16 cellular contexts compared by ENCODE assay signal in genomic region chr1:166988976-166989515, GRCh38. TPM values are rescaled to one million over a fixed set of nuclear protein-coding genes. Genes with fewer than 3 reads are reported as not detected.
DNase-seq lines count a peak whose midpoint lies in the region; ATAC-seq, FAIRE-seq and TF ChIP-seq lines count a peak whose summit lies in the region.
"Had no signal": no experiment of that assay in that cellular context is flagged by ENCODE, and none has a peak within 500 bp of the region (broad histone marks: within the 10 kb centered on the region; RNA-seq: fewer than 3 reads in every experiment).

Gene MAEL (plus strand): TSS chr1:166989280. CDS start chr1:166989353, 73 bp downstream.

- H3K79me1 ChIP-seq in H1 (ENCODE audit: low read depth, low read length), result no peaks in the 10 kb centered on the region

- no peak within 1 kb of the TSS for H4K8ac ChIP-seq in H1 (ENCODE audit: extremely low read depth, insufficient read depth, low read length)

- TF ChIP-seq EP300 in Ishikawa (IDR thresholded peaks at IDR 0.05; ENCODE audit: borderline replicate concordance) (no peak), H1 (IDR thresholded peaks at IDR 0.05; ENCODE audit: borderline replicate concordance in 1 of 2, low read depth in 2 of 2, low read length in 2 of 2) (no peak)

- no peak for ATAC-seq in right cardiac atrium
- no peak for ATAC-seq in left ventricle myocardium superior

- no peak within 1 kb of the TSS for H2BK20ac ChIP-seq in H1 (ENCODE audit: low read length)

- H3K36me3 Mint-ChIP-seq in immature natural killer cell, result no peaks in the 10 kb centered on the region
- H3K36me3 Mint-ChIP-seq: CD4-positive, CD25-positive, alpha-beta regulatory T cell had no signal

- H3K36me3 ChIP-seq in H1 (ENCODE audit: control insufficient read depth in 2 of 4, insufficient read depth in 4 of 4, low read length in 3 of 4) (no peaks in the 10 kb centered on the region), testis (ENCODE audit: low read depth, missing control alignments) (no peaks in the 10 kb centered on the region)
- H3K36me3 ChIP-seq: BLaER1 treated with 17β-estradiol and CSF1 and Interleukin-3, amounts not matched to agents 10 nM and 100 nM had no signal

- TF ChIP-seq RAD21 in Ishikawa (IDR thresholded peaks at IDR 0.05; ENCODE audit: low read depth), result no peak
- no peak for TF ChIP-seq RAD21 in H1 (IDR thresholded peaks at IDR 0.05 in 1 of 2, conservative IDR thresholded peaks at IDR 0.05 in 1 of 2; ENCODE audit: low read depth in 2 of 2, low read length in 2 of 2)

- no peak within 1 kb of the TSS for H3K56ac ChIP-seq in H1 (replicated peaks; ENCODE audit: insufficient read length, low read depth, low read length)

- H3K9me3 Mint-ChIP-seq in immature natural killer cell, result no peaks in the 10 kb centered on the region

- 88% methylated on average over 45 of the region's 45 CpGs for WGBS in right cardiac atrium
- 93% methylated on average over 45 of the region's 45 CpGs; no CpG with 5 or more reads in 1 of the 2 experiments for WGBS in H1 (ENCODE audit: extremely low coverage in 1 of 2, insufficient coverage in 1 of 2, insufficient read length in 1 of 2, insufficient replicate concordance in 2 of 2, low coverage in 1 of 2, low lambda C conversion rate in 2 of 2, missing lambda C conversion rate in 1 of 2), 2 experiments
- WGBS in testis, 2 donors, result 75 to 78% methylated on average over 32 to 45 of the region's 45 CpGs

- TF ChIP-seq POLR2A in H1 (IDR thresholded peaks at IDR 0.05; ENCODE audit: control extremely low read depth in 1 of 2, low read depth in 2 of 2, low read length in 2 of 2), result no peak
- TF ChIP-seq POLR2A in testis (IDR thresholded peaks at IDR 0.05), result no peak

- H2AK5ac ChIP-seq in H1 (ENCODE audit: low read depth, low read length), result no peak within 1 kb of the TSS

- H3K9me3 ChIP-seq in right cardiac atrium (ENCODE audit: control insufficient read depth, low read length) (no peaks in the 10 kb centered on the region), H1 (ENCODE audit: insufficient read depth in 2 of 2, low read depth in 1 of 2, low read length in 1 of 2) (no peaks in the 10 kb centered on the region), testis (no peaks in the 10 kb centered on the region)

- H3K27ac ChIP-seq in right cardiac atrium (ENCODE audit: low read length) (no peak within 1 kb of the TSS), H1 (ENCODE audit: low read depth, low read length) (no peak within 1 kb of the TSS), testis (peak within 1 kb of the TSS; percentile 21 to 73)
- H3K27ac ChIP-seq: BLaER1 treated with 17β-estradiol and CSF1 and Interleukin-3, amounts not matched to agents 10 nM and 100 nM had no signal

- H3K23me2 ChIP-seq in H1 (ENCODE audit: low read depth, low read length), result no peaks in the 10 kb centered on the region

- H3K9ac ChIP-seq in H1 (replicated peaks in 1 of 4; ENCODE audit: extremely low read depth in 1 of 4, low read depth in 3 of 4, low read length in 3 of 4), result no peak within 1 kb of the TSS
- H3K9ac ChIP-seq: BLaER1 treated with 17β-estradiol and CSF1 and Interleukin-3, amounts not matched to agents 10 nM and 100 nM had no signal

- no peak within 1 kb of the TSS for H2BK5ac ChIP-seq in H1 (ENCODE audit: low read depth, low read length)

- H3K23ac ChIP-seq in H1 (ENCODE audit: insufficient read length), result no peak within 1 kb of the TSS

- no peak within 1 kb of the TSS for H4K5ac ChIP-seq in H1 (ENCODE audit: insufficient read length, low read depth, low read length)

- peak within 1 kb of the TSS; percentile 53; the same call in 1 of the 2 replicates for H2BK12ac ChIP-seq in H1 (ENCODE audit: low read depth, low read length)

- no peak within 1 kb of the TSS for H3K4me2 ChIP-seq in H1 (ENCODE audit: insufficient read depth in 1 of 2, low read depth in 2 of 2, low read length in 2 of 2)
- H3K4me2 ChIP-seq: BLaER1 treated with 17β-estradiol and CSF1 and Interleukin-3, amounts not matched to agents 10 nM and 100 nM had no signal

- CTCF ChIA-PET in H1 (lab: Charles Lee; ENCODE audit: partially characterized antibody), result interaction anchor here (1.3 kb wide), 1 partner anchor 65 kb away, joined by 6 read pairs; no protein-coding TSS in a partner anchor

- H3K27me3 Mint-ChIP-seq in immature natural killer cell (ENCODE audit: low read depth in 3 of 3), result peaks cover 0 to 10% (median 2%) of the 10 kb centered on the region in 3 donors

- no peak within 1 kb of the TSS for H3K4me3 Mint-ChIP-seq in immature natural killer cell
- H3K4me3 Mint-ChIP-seq: CD4-positive, CD25-positive, alpha-beta regulatory T cell had no signal

- POLR2A ChIA-PET in H1 (lab: Charles Lee; ENCODE audit: partially characterized antibody), result no interaction called here

- H2AFZ ChIP-seq in H1 (ENCODE audit: low read length), result 0 out of 2 replicates have a peak within 1 kb of the TSS, but pooled peaks have one; percentile 58

- H2BK15ac ChIP-seq in H1 (ENCODE audit: low read length), result no peak within 1 kb of the TSS

- no peak for FAIRE-seq in H1 (lab: Jason Lieb, UNC)
- FAIRE-seq: GM18507 had no signal

- TF ChIP-seq CTCF in H1 (IDR thresholded peaks at IDR 0.05; ENCODE audit: control extremely low read depth in 1 of 3, insufficient read depth in 1 of 3, low read depth in 1 of 3, low read length in 3 of 3), result no peak
- TF ChIP-seq CTCF in testis (IDR thresholded peaks at IDR 0.05), result no peak

- no peak within 1 kb of the TSS for H3K4ac ChIP-seq in H1 (replicated peaks; ENCODE audit: insufficient read length, low read depth, low read length)

- no peak within 1 kb of the TSS for H2BK120ac ChIP-seq in H1 (replicated peaks; ENCODE audit: low read depth, low read length)

- intact Hi-C loops in right cardiac atrium (cut with DNase I), result no loop called here
- intact Hi-C loops in left ventricle myocardium superior (cut with micrococcal nuclease), result no loop called here
- intact Hi-C loops in testis (cut with DNase I; ENCODE audit: low total_unique reads), result no loop called here

- H3K4me1 ChIP-seq in right cardiac atrium (ENCODE audit: control insufficient read depth, insufficient read depth, low read length), result no peaks in the 10 kb centered on the region
- no peaks in the 10 kb centered on the region for H3K4me1 ChIP-seq in H1 (replicated peaks in 1 of 4; ENCODE audit: control insufficient read depth in 3 of 4, insufficient read depth in 4 of 4, low read length in 3 of 4)
- H3K4me1 ChIP-seq in testis, result no peaks in the 10 kb centered on the region
- H3K4me1 ChIP-seq: BLaER1 treated with 17β-estradiol and CSF1 and Interleukin-3, amounts not matched to agents 10 nM and 100 nM had no signal

- H3K4me3 ChIP-seq in right cardiac atrium (ENCODE audit: low read length), result no peak within 1 kb of the TSS
- no peak within 1 kb of the TSS for H3K4me3 ChIP-seq in H1 (ENCODE audit: extremely low read depth in 1 of 4, insufficient read depth in 2 of 4, low read depth in 3 of 4, low read length in 4 of 4)
- H3K4me3 ChIP-seq in testis, result peak within 1 kb of the TSS; percentile 52 to 54
- H3K4me3 ChIP-seq: BLaER1 treated with 17β-estradiol and CSF1 and Interleukin-3, amounts not matched to agents 10 nM and 100 nM had no signal

- H3K14ac ChIP-seq in H1 (ENCODE audit: insufficient read length), result no peak within 1 kb of the TSS

- H3K27me3 ChIP-seq in right cardiac atrium (ENCODE audit: control insufficient read depth, insufficient read depth) (no peaks in the 10 kb centered on the region), H1 (replicated peaks in 1 of 4; ENCODE audit: control insufficient read depth in 3 of 4, extremely low read depth in 1 of 4, insufficient read depth in 3 of 4, low read length in 3 of 4) (no peaks in the 10 kb centered on the region; a peak in 1 of 7 replicates), testis (no peaks in the 10 kb centered on the region)
- H3K27me3 ChIP-seq: BLaER1 treated with 17β-estradiol and CSF1 and Interleukin-3, amounts not matched to agents 10 nM and 100 nM had no signal

- no peaks in the 10 kb centered on the region for H3K4me1 Mint-ChIP-seq in immature natural killer cell
- H3K4me1 Mint-ChIP-seq: CD4-positive, CD25-positive, alpha-beta regulatory T cell had no signal

- H4K20me1 ChIP-seq in H1 (replicated peaks in 1 of 2; ENCODE audit: control insufficient read depth in 1 of 2, insufficient read depth in 2 of 2, low read length in 2 of 2), result no peaks in the 10 kb centered on the region
- H4K20me1 ChIP-seq: BLaER1 treated with 17β-estradiol and CSF1 and Interleukin-3, amounts not matched to agents 10 nM and 100 nM had no signal

- no peaks in the 10 kb centered on the region for H3K79me2 ChIP-seq in H1 (ENCODE audit: control insufficient read depth in 1 of 2, insufficient read depth in 2 of 2, low read length in 2 of 2)

- H3K27ac Mint-ChIP-seq in immature natural killer cell, result no peak within 1 kb of the TSS
- H3K27ac Mint-ChIP-seq: CD4-positive, CD25-positive, alpha-beta regulatory T cell had no signal

- DNase-seq in right cardiac atrium (peak in 2 of 3 donors; percentile 34 to 46), left ventricle myocardium superior (no peak), H1 (ENCODE audit: low read depth in 1 of 2, low spot score in 2 of 2) (no peak), testis (peak; percentile 86), immature natural killer cell (no peak), NOMO-1 treated with DMSO at 0.1 percent for 48 hours (lab: John Stamatoyannopoulos, UW; ENCODE audit: unreplicated experiment) (no peak)
- no peak for DNase-seq in activated CD8-positive, alpha-beta memory T cell treated with anti-CD3 and anti-CD28 coated beads for 24 hours
- DNase-seq: 8988T; ACHN; CD4-positive, CD25-positive, alpha-beta regulatory T cell; DMS53 had no signal

- H3K18ac ChIP-seq in H1 (ENCODE audit: extremely low read depth, low read length), result no peak within 1 kb of the TSS; the same call in 1 of the 2 replicates

- no peak within 1 kb of the TSS for H4K91ac ChIP-seq in H1 (replicated peaks; ENCODE audit: insufficient read length, low read length)

TF ChIP-seq in Ishikawa, 13 proteins besides CTCF, POLR2A, EP300 and RAD21:
- TF ChIP-seq YY1 (IDR thresholded peaks at IDR 0.05; ENCODE audit: low read depth) (no peak), CEBPB (IDR thresholded peaks at IDR 0.05) (peak; percentile 49)
TF ChIP-seq in Ishikawa: peak in this region for 1.

TF ChIP-seq in H1, 55 proteins besides CTCF, POLR2A, EP300 and RAD21 (continues in another document):
- peak; percentile 92 for TF ChIP-seq CEBPB (IDR thresholded peaks at IDR 0.05; ENCODE audit: low read depth, low read length)

RNA-seq across cellular contexts. Expression of gene MAEL, which starts in this region (rescaled TPM):
- total RNA-seq in right cardiac atrium, result 1 to 10 TPM; 3.2 to 7.5 (median 5.2) TPM
- 3.9 TPM for polyA plus RNA-seq in right cardiac atrium
- total RNA-seq in left ventricle myocardium superior, result 0.87 TPM
- total RNA-seq in H1 (2021; fragmentation: NEBNext Ultra II Directional; extraction: Animal tissue kit (Norgen Biotek cat#: 25700)), result not detected in 2 replicates
- polyA plus RNA-seq in H1 (2011; rRNA removed), result 0.03 TPM in 1 of 2 replicates, not detected in the other
- 0.04 TPM for polyA plus RNA-seq in H1 (2011; cell fraction: cytosol; rRNA removed)
- polyA plus RNA-seq in H1 (2011; cell fraction: nucleus; rRNA removed), result 0.16 TPM
- polyA plus RNA-seq in H1 (2012, experiment 1 of 2), result 0.09 TPM in 1 of 4 replicates, not detected in the others
- polyA plus RNA-seq in H1 (2012, experiment 2 of 2), result not detected
- polyA plus RNA-seq in H1 (2013, experiment 1 of 2), result 0.12 TPM
- polyA plus RNA-seq in H1 (2013, experiment 2 of 2), result 0.17 TPM
- not detected in 2 replicates for polyA minus RNA-seq in H1 (2011; rRNA and poly(A)+ RNA removed)
- not detected for polyA minus RNA-seq in H1 (2011; cell fraction: cytosol; rRNA and poly(A)+ RNA removed)
- polyA minus RNA-seq in H1 (2011; cell fraction: nucleus; rRNA and poly(A)+ RNA removed), result not detected
- 100 to 1,000 TPM; 113 to 181 TPM for total RNA-seq in testis
- 333 TPM for polyA plus RNA-seq in testis (ENCODE audit: insufficient read depth, low read depth, low replicate concordance)
- not detected for polyA plus RNA-seq in immature natural killer cell
- total RNA-seq: CD4-positive, CD25-positive, alpha-beta regulatory T cell; H4; HT-29 had no signal

Comparison
In these comparisons a context has a peak if more than half of its experiments do, and no peak if none do; other contexts are left out.
1. RNA of gene MAEL (total RNA-seq): 113 to 181 TPM in testis; 3.2 to 7.5 TPM in right cardiac atrium, 0.87 TPM in left ventricle myocardium superior (single experiment) and not detected in H1; every median in the first group is over 10 times any median in the second.
2. RNA of gene MAEL (polyA plus RNA-seq): 333 TPM in testis (single experiment); 3.9 TPM in right cardiac atrium (single experiment), 0.03 to 0.17 TPM in H1 and not detected in immature natural killer cell; every median in the first group is over 10 times any median in the second.
3. DNase-seq: peak in right cardiac atrium (2 of 3) and testis (single experiment); none in left ventricle myocardium superior (single experiment), H1 (0 of 2), activated CD8-positive, alpha-beta memory T cell treated with anti-CD3 and anti-CD28 coated beads for 24 hours (single experiment), immature natural killer cell (0 of 3) and NOMO-1 treated with DMSO at 0.1 percent for 48 hours (single experiment).
4. H3K27ac ChIP-seq: peak in testis (2 of 2); none in right cardiac atrium (single experiment) and H1 (single experiment).
5. H3K4me3 ChIP-seq: peak in testis (2 of 2); none in right cardiac atrium (single experiment) and H1 (0 of 4).